In the genomic region with DNA sequence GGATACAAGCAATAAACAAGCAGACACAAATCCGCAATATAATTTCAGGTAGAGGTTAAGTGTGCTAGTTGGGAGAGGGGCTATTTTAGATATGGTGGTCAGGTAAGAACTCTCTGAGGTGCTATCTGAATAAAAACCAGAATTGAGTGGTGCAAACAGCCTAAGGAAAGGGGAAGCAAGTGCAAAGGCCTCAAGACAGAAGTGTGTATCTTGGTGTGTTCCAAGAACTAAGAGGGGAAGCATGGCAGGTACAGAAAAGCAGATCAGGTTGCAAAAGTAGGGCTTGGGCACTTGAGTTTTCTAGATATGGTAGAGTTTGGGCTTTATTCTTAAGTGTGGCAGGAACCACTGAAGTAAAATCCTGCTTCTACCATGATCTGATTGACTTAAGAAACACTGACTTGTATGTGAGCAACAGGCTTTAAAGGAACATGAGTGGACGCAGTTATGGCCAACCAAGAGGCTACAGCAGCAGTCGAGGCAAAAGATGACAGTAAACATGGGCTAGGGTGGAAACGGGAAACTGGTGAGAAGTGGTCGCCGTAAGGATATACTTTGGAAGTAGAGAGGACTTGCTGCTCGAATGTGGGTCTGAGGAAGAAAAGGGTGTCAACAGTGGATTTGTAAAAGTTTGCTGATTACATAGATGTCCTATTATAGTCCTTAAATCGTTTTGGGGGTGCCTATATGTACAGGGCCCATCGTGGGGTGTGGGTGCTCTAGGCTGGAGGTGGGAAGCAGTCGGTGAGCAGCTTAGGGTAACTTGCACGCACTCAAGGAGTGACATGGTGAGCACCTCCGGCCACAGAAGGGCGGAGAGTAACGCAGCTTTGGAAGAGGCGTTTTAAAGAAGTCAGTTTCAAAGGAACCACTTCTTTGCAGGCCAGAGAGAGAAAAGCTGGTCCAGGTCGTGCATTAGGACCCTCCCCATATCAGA, we compare ENCODE assay signal across 8 cellular contexts. TPM values are rescaled to one million over a fixed set of nuclear protein-coding genes. Genes with fewer than 3 reads are reported as not detected.
DNase-seq lines count a peak whose midpoint lies in the region; ATAC-seq and TF ChIP-seq lines count a peak whose summit lies in the region.

No MANE protein-coding gene starts in this region.

- dilution Hi-C loops in IMR-90 (cut with HindIII; ENCODE audit: low sequenced_read_pairs, unreplicated experiment) = no loop called here

- peak overlapping the region; percentile 81 for H3K4ac ChIP-seq in IMR-90 (ENCODE audit: low read depth, low read length)

- no peak overlapping the region for H2BK20ac ChIP-seq in IMR-90 (ENCODE audit: low read depth, low read length)

- TF ChIP-seq CTCF in IMR-90 (conservative IDR thresholded peaks at IDR 0.05; ENCODE audit: low read depth, low read length) (no peak), upper lobe of right lung (IDR thresholded peaks at IDR 0.05) (no peak)

- H3K18ac ChIP-seq in IMR-90 (ENCODE audit: low read depth, low read length) = peak overlapping the region; percentile 4; the same call in 1 of the 2 replicates

- H3K9ac ChIP-seq in IMR-90 (ENCODE audit: low read depth, low read length) (peak overlapping the region; percentile 89), endocrine pancreas (ENCODE audit: control insufficient read depth, insufficient read depth, low read length) (peak overlapping the region; percentile 35), muscle layer of colon (ENCODE audit: low read length) (peak overlapping the region; percentile 81)

- H2BK15ac ChIP-seq in IMR-90 (ENCODE audit: low read depth, low read length) = no peak overlapping the region

- H3K36me3 ChIP-seq in IMR-90 (ENCODE audit: control insufficient read depth, insufficient read depth, low read length) (peaks cover 8% of the 10 kb centered on the region), endocrine pancreas (ENCODE audit: control insufficient read depth, insufficient read depth, low read length) (no peaks in the 10 kb centered on the region), muscle layer of colon (ENCODE audit: insufficient read depth, low read length) (peaks cover 11% of the 10 kb centered on the region), upper lobe of right lung (peaks cover 30% of the 10 kb centered on the region)

- TF ChIP-seq POLR2A in IMR-90 (IDR thresholded peaks at IDR 0.05; ENCODE audit: low read depth, low read length) = no peak

- peaks cover 31% of the 10 kb centered on the region for H3K36me3 Mint-ChIP-seq in activated CD4-positive, alpha-beta T cell treated with anti-CD3 and anti-CD28 coated beads, Interleukin-2, amount 10 ng/mL, durations not matched to agents 24 days and 14 days (ENCODE audit: low read depth)

- BruUV-seq in IMR-90 (replicated peaks; lab: Mats Ljungman, UMichigan) = TSS peak; percentile 66

- POLR2A ChIA-PET in IMR-90 (lab: Charles Lee; ENCODE audit: unreplicated experiment) = interaction anchor here (0.5 kb wide), 1 partner anchor 25 kb away, joined by 6 read pairs; no protein-coding TSS in a partner anchor

- peaks cover 9% of the 10 kb centered on the region; the same call in 1 of the 2 replicates for H3K9me1 ChIP-seq in IMR-90 (ENCODE audit: insufficient read depth, low read length)

- peak overlapping the region; percentile 80 for H3K23ac ChIP-seq in IMR-90 (ENCODE audit: low read depth, low read length)

- H3K4me3 ChIP-seq in IMR-90 (ENCODE audit: insufficient read depth, low read depth, low read length) (peak overlapping the region; percentile 63), endocrine pancreas (ENCODE audit: control insufficient read depth, insufficient read depth, low read length) (peak overlapping the region; percentile 85), muscle layer of colon (ENCODE audit: low read depth in 1 of 2, low read length in 2 of 2) (peak overlapping the region; percentile 81 to 96), upper lobe of right lung (peak overlapping the region; percentile 99)

- no peaks in the 10 kb centered on the region for H3K9me3 Mint-ChIP-seq in activated CD4-positive, alpha-beta T cell treated with anti-CD3 and anti-CD28 coated beads, Interleukin-2, amount 10 ng/mL, durations not matched to agents 24 days and 14 days

- H4K8ac ChIP-seq in IMR-90 (ENCODE audit: low read depth in 2 of 2, low read length in 2 of 2) = peak overlapping the region; percentile 48 to 86

- peak overlapping the region; percentile 34 for H2BK5ac ChIP-seq in IMR-90 (ENCODE audit: low read depth, low read length, poor library complexity, severe bottlenecking)

- H4K91ac ChIP-seq in IMR-90 (ENCODE audit: insufficient read depth, low read depth, low read length) = peak overlapping the region; percentile 62

- H3K9me3 ChIP-seq in IMR-90 (ENCODE audit: control insufficient read depth, insufficient read depth, low read length) (no peaks in the 10 kb centered on the region), endocrine pancreas (ENCODE audit: control insufficient read depth, low read length) (no peaks in the 10 kb centered on the region), muscle layer of colon (ENCODE audit: low read length) (no peaks in the 10 kb centered on the region), upper lobe of right lung (no peaks in the 10 kb centered on the region)

- H3K27ac ChIP-seq in IMR-90 (ENCODE audit: insufficient read depth, low read length) = peak overlapping the region; percentile 70
- peak overlapping the region; percentile 86 for H3K27ac ChIP-seq in muscle layer of colon (ENCODE audit: low read depth, low read length)
- peak overlapping the region; percentile 88 for H3K27ac ChIP-seq in upper lobe of right lung

- H2AK9ac ChIP-seq in IMR-90 (replicated peaks; ENCODE audit: low read depth, low read length, poor library complexity) = peak overlapping the region; percentile 31

- no peak for TF ChIP-seq RAD21 in IMR-90 (IDR thresholded peaks at IDR 0.05; ENCODE audit: low read length)

- WGBS in IMR-90 (ENCODE audit: extremely low coverage in 2 of 2, insufficient read length in 1 of 2), 2 experiments = 22% methylated on average over 6 of the region's 16 CpGs; no CpG with 5 or more reads in 1 of the 2 experiments

- H2AK5ac ChIP-seq in IMR-90 (ENCODE audit: low read depth, low read length) = peak overlapping the region; percentile 39

- peak overlapping the region; percentile 88 for H2AFZ ChIP-seq in IMR-90 (replicated peaks; ENCODE audit: low read length, poor library complexity)

- peak overlapping the region; percentile 89 for H3K4me2 ChIP-seq in IMR-90 (ENCODE audit: low read depth, low read length)

- CTCF ChIA-PET in IMR-90 (lab: Yijun Ruan, JAX) = interaction anchor here (1.0 to 1.4 kb wide), 2 partner anchors 9 to 23 kb away, joined by 3 to 4 read pairs; no protein-coding TSS in a partner anchor

- intact Hi-C loops in IMR-90 (cut with micrococcal nuclease) = no loop called here
- intact Hi-C loops in activated CD4-positive, alpha-beta T cell treated with anti-CD3 and anti-CD28 coated beads, Interleukin-2, amount 10 ng/mL, durations not matched to agents 24 days and 14 days (cut with micrococcal nuclease) = loop anchor here (5.0 kb wide), 1 partner anchor 707 kb away; the partner anchor contains the start of gene ABCC4
- intact Hi-C loops in upper lobe of right lung (cut with DNase I) = no loop called here

- peak; percentile 48 for ATAC-seq in GM21576 (IDR thresholded peaks at IDR 0.05; ENCODE audit: unreplicated experiment)
- ATAC-seq in IMR-90 (ENCODE audit: low read depth) = peak; percentile 64
- ATAC-seq in upper lobe of right lung = peak; percentile 64

- H3K27me3 Mint-ChIP-seq in activated CD4-positive, alpha-beta T cell treated with anti-CD3 and anti-CD28 coated beads, Interleukin-2, amount 10 ng/mL, durations not matched to agents 24 days and 14 days = no peaks in the 10 kb centered on the region

- in situ Hi-C loops in G401 (cut with HindIII; ENCODE audit: low sequenced_read_pairs) = no loop called here
- in situ Hi-C loops in IMR-90 (cut with MboI; ENCODE audit: low sequenced_read_pairs) = no loop called here

- DNase-seq in G401 (ENCODE audit: low spot score) = peak; percentile 61
- DNase-seq in IMR-90 = peak; percentile 30
- peak; percentile 81 for DNase-seq in activated CD4-positive, alpha-beta T cell treated with anti-CD3 and anti-CD28 coated beads, Interleukin-2, amount 10 ng/mL, durations not matched to agents 24 days and 14 days
- no peak for DNase-seq in upper lobe of right lung
- no peak for DNase-seq in retina

- H3K4me1 ChIP-seq in IMR-90 (ENCODE audit: control insufficient read depth, insufficient read depth, low read length) = peaks cover 9% of the 10 kb centered on the region
- peaks cover 12% of the 10 kb centered on the region for H3K4me1 ChIP-seq in endocrine pancreas (ENCODE audit: control insufficient read depth, insufficient read depth, low read length)
- peaks cover 17% of the 10 kb centered on the region for H3K4me1 ChIP-seq in muscle layer of colon (ENCODE audit: insufficient read depth, low read length)
- H3K4me1 ChIP-seq in upper lobe of right lung = peaks cover 19% of the 10 kb centered on the region

- peak overlapping the region; percentile 97 for H3K27ac Mint-ChIP-seq in activated CD4-positive, alpha-beta T cell treated with anti-CD3 and anti-CD28 coated beads, Interleukin-2, amount 10 ng/mL, durations not matched to agents 24 days and 14 days

- H3K4me1 Mint-ChIP-seq in activated CD4-positive, alpha-beta T cell treated with anti-CD3 and anti-CD28 coated beads, Interleukin-2, amount 10 ng/mL, durations not matched to agents 24 days and 14 days = peaks cover 38% of the 10 kb centered on the region

- peak overlapping the region; percentile 84 for H3K14ac ChIP-seq in IMR-90 (replicated peaks; ENCODE audit: low read depth, low read length)

- peak overlapping the region; percentile 84 for H3K56ac ChIP-seq in IMR-90 (ENCODE audit: extremely low read depth, insufficient read depth, low read length)

- peaks cover 16 to 31% of the 10 kb centered on the region in 2 experiments for H3K79me1 ChIP-seq in IMR-90 (ENCODE audit: low read depth in 1 of 2, low read length in 2 of 2)

- H4K5ac ChIP-seq in IMR-90 (ENCODE audit: low read depth, low read length) = peak overlapping the region; percentile 25

- no peaks in the 10 kb centered on the region for H4K20me1 ChIP-seq in IMR-90 (ENCODE audit: insufficient read depth, low read length)

- H2BK120ac ChIP-seq in IMR-90 (ENCODE audit: low read depth, low read length) = peak overlapping the region; percentile 41

- H3K27me3 ChIP-seq in IMR-90 (ENCODE audit: control insufficient read depth, insufficient read depth, low read length) = no peaks in the 10 kb centered on the region
- H3K27me3 ChIP-seq in endocrine pancreas (ENCODE audit: control insufficient read depth, insufficient read depth, low read length) = no peaks in the 10 kb centered on the region
- no peaks in the 10 kb centered on the region for H3K27me3 ChIP-seq in muscle layer of colon (ENCODE audit: control insufficient read depth in 1 of 2, insufficient read depth in 2 of 2, low read length in 2 of 2)
- no peaks in the 10 kb centered on the region for H3K27me3 ChIP-seq in upper lobe of right lung

- H3K4me3 Mint-ChIP-seq in activated CD4-positive, alpha-beta T cell treated with anti-CD3 and anti-CD28 coated beads, Interleukin-2, amount 10 ng/mL, durations not matched to agents 24 days and 14 days = peak overlapping the region; percentile 93

RNA-seq across cellular contexts. Expression of gene TGDS, which starts 0.7 kb away (rescaled TPM):
- total RNA-seq in G401 (2014; rRNA removed; shearing (Covaris generic)) = 20.4 and 34.4 TPM in 2 replicates
- 15.6 and 17.8 TPM in 2 replicates for total RNA-seq in IMR-90 (2012; rRNA removed)
- 8.0 and 9.6 TPM in 2 replicates for polyA plus RNA-seq in IMR-90 (2012; rRNA removed)
- 1.8 and 2.5 TPM in 2 replicates for polyA plus RNA-seq in IMR-90 (2012; cell fraction: cytosol; rRNA removed)
- 2.3 and 14.5 TPM in 2 replicates for polyA plus RNA-seq in IMR-90 (2012; cell fraction: nucleus; rRNA removed; ENCODE audit: low replicate concordance)
- 27.5 and 31.0 TPM in 2 replicates for total RNA-seq in activated CD4-positive, alpha-beta T cell treated with anti-CD3 and anti-CD28 coated beads, Interleukin-2, amount 10 ng/mL, durations not matched to agents 24 days and 14 days
- total RNA-seq in upper lobe of right lung = 9.4 TPM

RNA-seq across cellular contexts. Expression of gene GPR180, which starts 6.4 kb away (rescaled TPM):
- 5.2 and 7.9 TPM in 2 replicates for total RNA-seq in G401 (2014; rRNA removed; shearing (Covaris generic))
- total RNA-seq in IMR-90 (2012; rRNA removed) = 10.8 and 14.2 TPM in 2 replicates
- 2.4 and 2.8 TPM in 2 replicates for polyA plus RNA-seq in IMR-90 (2012; rRNA removed)
- 0.53 and 0.60 TPM in 2 replicates for polyA plus RNA-seq in IMR-90 (2012; cell fraction: cytosol; rRNA removed)
- 1.0 and 4.9 TPM in 2 replicates for polyA plus RNA-seq in IMR-90 (2012; cell fraction: nucleus; rRNA removed; ENCODE audit: low replicate concordance)
- 9.8 and 10.3 TPM in 2 replicates for total RNA-seq in activated CD4-positive, alpha-beta T cell treated with anti-CD3 and anti-CD28 coated beads, Interleukin-2, amount 10 ng/mL, durations not matched to agents 24 days and 14 days
- 6.0 TPM for total RNA-seq in upper lobe of right lung

Comparison
In these comparisons a context has a peak if more than half of its experiments do, and no peak if none do; other contexts are left out.
1. DNase-seq: peak in G401 (single experiment), IMR-90 (single experiment) and activated CD4-positive, alpha-beta T cell treated with anti-CD3 and anti-CD28 coated beads, Interleukin-2, amount 10 ng/mL, durations not matched to agents 24 days and 14 days (single experiment); none in upper lobe of right lung (single experiment) and retina (single experiment).
2. H3K9ac ChIP-seq: peak in every context shown above with its lines; median percentile 89 in IMR-90; 81 in muscle layer of colon; 35 in endocrine pancreas.
3. Peak in every context shown above with its lines, with median percentiles within 50 percentile points of each other: ATAC-seq, H3K27ac ChIP-seq and H3K4me3 ChIP-seq.